33 cellular contexts compared by ENCODE assay signal in genomic region chr3:25620508-25620907, GRCh38.
"Had no signal": no experiment of that assay in that cellular context is flagged by ENCODE, and none has a peak within 500 bp of the region (broad histone marks: within the 10 kb centered on the region; RNA-seq: fewer than 3 reads in every experiment).

No MANE protein-coding gene starts in this region.

- H3K4me3 Mint-ChIP-seq: activated CD4-positive, alpha-beta memory T cell treated with anti-CD3 and anti-CD28 coated beads, Interleukin-2, amount 10 ng/mL, durations not matched to agents 7 days and 5 days; activated CD4-positive, alpha-beta T cell treated with anti-CD3 and anti-CD28 coated beads, Interleukin-2, amount 10 ng/mL, durations not matched to agents 7 days and 5 days; activated CD8-positive, alpha-beta memory T cell treated with anti-CD3 and anti-CD28 coated beads, Interleukin-2, amount 10 ng/mL, durations not matched to agents 7 days and 5 days; central memory CD8-positive, alpha-beta T cell; dendritic cell treated with granulocyte-macrophage colony-stimulating factor and Interleukin-4, amounts not matched to agents 40 ng/mL and 50 ng/mL, for 4 days; endodermal cell; neural crest cell; stimulated activated memory B cell treated with anti-CD40 and anti-IgM and Interleukin-4, amounts not matched to agents 10 μg/mL and 1 μg/mL and 100 μg/mL, for 72 hours; T-helper 1 cell treated with Interleukin-12 subunit alpha and Interleukin-12 subunit beta and Interleukin-4 antibody, amounts not matched to agents 30 μg/mL and 1 μg/mL, for 36 hours had no signal

- H3K9me3 Mint-ChIP-seq: activated CD4-positive, alpha-beta memory T cell treated with anti-CD3 and anti-CD28 coated beads, Interleukin-2, amount 10 ng/mL, durations not matched to agents 7 days and 5 days; activated CD4-positive, alpha-beta T cell treated with anti-CD3 and anti-CD28 coated beads, Interleukin-2, amount 10 ng/mL, durations not matched to agents 7 days and 5 days; central memory CD8-positive, alpha-beta T cell; dendritic cell treated with granulocyte-macrophage colony-stimulating factor and Interleukin-4, amounts not matched to agents 40 ng/mL and 50 ng/mL, for 4 days; endodermal cell; neural crest cell; stimulated activated memory B cell treated with anti-CD40 and anti-IgM and Interleukin-4, amounts not matched to agents 10 μg/mL and 1 μg/mL and 100 μg/mL, for 72 hours; T-helper 1 cell treated with Interleukin-12 subunit alpha and Interleukin-12 subunit beta and Interleukin-4 antibody, amounts not matched to agents 30 μg/mL and 1 μg/mL, for 36 hours had no signal

- DNase-seq: activated CD4-positive, alpha-beta memory T cell treated with anti-CD3 and anti-CD28 coated beads, Interleukin-2, amount 10 ng/mL, durations not matched to agents 7 days and 5 days; activated CD4-positive, alpha-beta T cell treated with anti-CD3 and anti-CD28 coated beads, Interleukin-2, amount 10 ng/mL, durations not matched to agents 7 days and 5 days; activated CD8-positive, alpha-beta memory T cell treated with anti-CD3 and anti-CD28 coated beads, Interleukin-2, amount 10 ng/mL, durations not matched to agents 7 days and 5 days; activated gamma-delta T cell treated with Interleukin-2 at 50 U/mL for 16 hours; activated naive CD4-positive, alpha-beta T cell treated with anti-CD3 and anti-CD28 coated beads, Interleukin-2, amount 50 U/mL, for 16 hours; endodermal cell; foreskin fibroblast; head of caudate nucleus; hypothalamus; kidney glomerular epithelial cell; left lung; nucleus accumbens; pancreas; retina; SK-N-SH; stimulated activated CD4-positive, alpha-beta T cell treated with anti-CD3 and anti-CD28 coated beads, Interleukin-1b, Interleukin-23, amount 100 ng/mL, for 48 hours; stimulated activated CD4-positive, alpha-beta T cell treated with anti-CD3 and anti-CD28 coated beads, Interleukin-4, amount 100 ng/mL, for 4 hours; stimulated activated CD8-positive, alpha-beta memory T cell treated with anti-CD3 and anti-CD28 coated beads, Interleukin-4, amount 100 ng/mL, for 48 hours; SW 1271; T-helper 9 cell; tibial artery had no signal

- H3K4me1 Mint-ChIP-seq: activated CD4-positive, alpha-beta memory T cell treated with anti-CD3 and anti-CD28 coated beads, Interleukin-2, amount 10 ng/mL, durations not matched to agents 7 days and 5 days; activated CD4-positive, alpha-beta T cell treated with anti-CD3 and anti-CD28 coated beads, Interleukin-2, amount 10 ng/mL, durations not matched to agents 7 days and 5 days; activated CD8-positive, alpha-beta memory T cell treated with anti-CD3 and anti-CD28 coated beads, Interleukin-2, amount 10 ng/mL, durations not matched to agents 7 days and 5 days; endodermal cell; neural crest cell; stimulated activated memory B cell treated with anti-CD40 and anti-IgM and Interleukin-4, amounts not matched to agents 10 μg/mL and 1 μg/mL and 100 μg/mL, for 72 hours had no signal

- H3K27ac Mint-ChIP-seq: activated CD4-positive, alpha-beta memory T cell treated with anti-CD3 and anti-CD28 coated beads, Interleukin-2, amount 10 ng/mL, durations not matched to agents 7 days and 5 days; activated CD4-positive, alpha-beta T cell treated with anti-CD3 and anti-CD28 coated beads, Interleukin-2, amount 10 ng/mL, durations not matched to agents 7 days and 5 days; activated CD8-positive, alpha-beta memory T cell treated with anti-CD3 and anti-CD28 coated beads, Interleukin-2, amount 10 ng/mL, durations not matched to agents 7 days and 5 days; dendritic cell treated with granulocyte-macrophage colony-stimulating factor and Interleukin-4, amounts not matched to agents 40 ng/mL and 50 ng/mL, for 4 days; endodermal cell; stimulated activated memory B cell treated with anti-CD40 and anti-IgM and Interleukin-4, amounts not matched to agents 10 μg/mL and 1 μg/mL and 100 μg/mL, for 72 hours; T-helper 1 cell treated with Interleukin-12 subunit alpha and Interleukin-12 subunit beta and Interleukin-4 antibody, amounts not matched to agents 30 μg/mL and 1 μg/mL, for 36 hours had no signal

- H3K36me3 ChIP-seq: prostate gland had no signal

- H3K27ac ChIP-seq: left lung, pancreas, prostate gland, suprapubic skin, tibial artery, VCaP had no signal

- H3K4me3 ChIP-seq: left lung, lung, pancreas, prostate gland, smooth muscle cell, suprapubic skin, tibial artery had no signal

- ATAC-seq: activated CD4-positive, CD25-positive, alpha-beta regulatory T cell treated with anti-CD3 and anti-CD28 coated beads, Interleukin-2, amount 50 U/mL, for 24 hours; activated CD8-positive, alpha-beta memory T cell treated with anti-CD3 and anti-CD28 coated beads, Interleukin-2, amount 10 ng/mL, durations not matched to agents 7 days and 5 days; esophagus mucosa; left lung; pancreas; stimulated activated memory B cell treated with anti-CD40 and anti-IgM and Interleukin-4, amounts not matched to agents 10 μg/mL and 1 μg/mL and 100 μg/mL, for 72 hours had no signal

- H3K27me3 Mint-ChIP-seq: activated CD4-positive, alpha-beta memory T cell treated with anti-CD3 and anti-CD28 coated beads, Interleukin-2, amount 10 ng/mL, durations not matched to agents 7 days and 5 days; activated CD4-positive, alpha-beta T cell treated with anti-CD3 and anti-CD28 coated beads, Interleukin-2, amount 10 ng/mL, durations not matched to agents 7 days and 5 days; activated CD8-positive, alpha-beta memory T cell treated with anti-CD3 and anti-CD28 coated beads, Interleukin-2, amount 10 ng/mL, durations not matched to agents 7 days and 5 days; central memory CD8-positive, alpha-beta T cell; dendritic cell treated with granulocyte-macrophage colony-stimulating factor and Interleukin-4, amounts not matched to agents 40 ng/mL and 50 ng/mL, for 4 days; stimulated activated memory B cell treated with anti-CD40 and anti-IgM and Interleukin-4, amounts not matched to agents 10 μg/mL and 1 μg/mL and 100 μg/mL, for 72 hours had no signal

- H3K27me3 ChIP-seq: left lung, pancreas, suprapubic skin, tibial artery had no signal

- H3K9me3 ChIP-seq: left lung, pancreas, prostate gland, SK-N-SH, suprapubic skin, tibial artery had no signal

- H3K4me1 ChIP-seq: left lung, pancreas, prostate gland, suprapubic skin, tibial artery had no signal
